Comparison of ENCODE assay signal across 1 cellular context in genomic region chr12:77256924-77257323, GRCh38.
TF ChIP-seq lines count a peak whose summit lies in the region.

No MANE protein-coding gene starts in this region.

TF ChIP-seq in GM23338, 12 proteins besides CTCF, POLR2A, EP300 and RAD21 (continued from another document):
- TF ChIP-seq ZNF462 (CRISPR knock-in tag; IDR thresholded peaks at IDR 0.05) (no peak), NANOG (IDR thresholded peaks at IDR 0.05; ENCODE audit: borderline replicate concordance) (no peak), EZH2 (IDR thresholded peaks at IDR 0.05; ENCODE audit: low read depth, unreplicated experiment) (no peak), STAT1 (IDR thresholded peaks at IDR 0.05; ENCODE audit: unreplicated experiment) (no peak), ZNF331 (CRISPR knock-in tag; IDR thresholded peaks at IDR 0.05; ENCODE audit: low read depth) (no peak), JUNB (IDR thresholded peaks at IDR 0.05; ENCODE audit: unreplicated experiment) (no peak), ETS1 (IDR thresholded peaks at IDR 0.05) (no peak), POLR2AphosphoS5 (IDR thresholded peaks at IDR 0.05; ENCODE audit: low read depth) (no peak), REST (IDR thresholded peaks at IDR 0.05; ENCODE audit: unreplicated experiment) (no peak)
